ENCODE assay signal across 22 cellular contexts in the genomic region with DNA sequence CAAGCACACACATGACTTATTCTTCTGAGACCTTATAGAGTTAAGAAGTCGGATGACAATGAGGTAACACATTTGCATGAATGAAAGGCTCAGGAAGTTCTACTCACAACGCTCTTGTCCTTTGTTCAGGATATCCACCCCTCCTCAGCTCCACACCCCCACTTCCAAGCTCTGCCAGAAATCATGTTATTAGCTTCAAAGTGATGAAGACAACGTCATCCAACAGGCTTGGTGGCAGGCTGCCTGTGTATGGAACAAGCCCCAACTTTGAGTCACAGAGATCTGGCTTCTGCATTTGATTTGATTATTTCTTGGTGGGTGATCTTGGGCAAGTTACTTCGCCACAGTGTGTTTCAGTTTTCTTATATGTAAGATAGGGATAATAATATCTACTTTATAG.
"Had no signal": no experiment of that assay in that cellular context is flagged by ENCODE, and none has a peak within 500 bp of the region (broad histone marks: within the 10 kb centered on the region; RNA-seq: fewer than 3 reads in every experiment).

No MANE protein-coding gene starts in this region.

- DNase-seq: cortex of kidney; effector memory CD4-positive, alpha-beta T cell; esophagus squamous epithelium; islet precursor cell; mesendoderm; naive B cell; occipital lobe; pancreas; retina; sigmoid colon; stimulated activated naive CD8-positive, alpha-beta T cell treated with anti-CD3 and anti-CD28 coated beads, Interleukin-15, Interleukin-2, amounts not matched to agents 100 U/mL and 50 U/mL, for 24 hours; upper lobe of right lung had no signal

- H3K27me3 ChIP-seq: gastrocnemius medialis, left lung, sigmoid colon, suprapubic skin, tibial nerve, upper lobe of right lung, vagina had no signal

- H3K27ac ChIP-seq: esophagus squamous epithelium, gastrocnemius medialis, heart right ventricle, left lung, pancreas, psoas muscle, sigmoid colon, skin epidermis, suprapubic skin, tibial nerve, upper lobe of right lung, vagina had no signal

- H3K36me3 ChIP-seq: esophagus squamous epithelium, gastrocnemius medialis, heart right ventricle, left lung, pancreas, sigmoid colon, suprapubic skin, tibial nerve, upper lobe of right lung, vagina had no signal

- H3K4me1 ChIP-seq: pancreas, psoas muscle, upper lobe of right lung, vagina had no signal

- ATAC-seq: heart right ventricle; pancreas; stimulated activated effector memory CD8-positive, alpha-beta T cell treated with anti-CD3 and anti-CD28 coated beads, Interleukin-12 subunit alpha, Interleukin-12 subunit beta, amount 100 ng/mL, for 72 hours; stimulated activated naive CD8-positive, alpha-beta T cell treated with anti-CD3 and anti-CD28 coated beads, Interleukin-15, Interleukin-2, amounts not matched to agents 100 U/mL and 50 U/mL, for 24 hours had no signal

- H3K4me3 ChIP-seq: esophagus squamous epithelium, gastrocnemius medialis, heart right ventricle, left lung, lung, pancreas, psoas muscle, sigmoid colon, skin epidermis, suprapubic skin, tibial nerve, upper lobe of right lung, vagina had no signal

- H3K9me3 ChIP-seq: esophagus squamous epithelium, gastrocnemius medialis, heart right ventricle, left lung, pancreas, psoas muscle, sigmoid colon, suprapubic skin, tibial nerve, upper lobe of right lung, vagina had no signal
